11 cellular contexts compared by ENCODE assay signal in the genomic region with DNA sequence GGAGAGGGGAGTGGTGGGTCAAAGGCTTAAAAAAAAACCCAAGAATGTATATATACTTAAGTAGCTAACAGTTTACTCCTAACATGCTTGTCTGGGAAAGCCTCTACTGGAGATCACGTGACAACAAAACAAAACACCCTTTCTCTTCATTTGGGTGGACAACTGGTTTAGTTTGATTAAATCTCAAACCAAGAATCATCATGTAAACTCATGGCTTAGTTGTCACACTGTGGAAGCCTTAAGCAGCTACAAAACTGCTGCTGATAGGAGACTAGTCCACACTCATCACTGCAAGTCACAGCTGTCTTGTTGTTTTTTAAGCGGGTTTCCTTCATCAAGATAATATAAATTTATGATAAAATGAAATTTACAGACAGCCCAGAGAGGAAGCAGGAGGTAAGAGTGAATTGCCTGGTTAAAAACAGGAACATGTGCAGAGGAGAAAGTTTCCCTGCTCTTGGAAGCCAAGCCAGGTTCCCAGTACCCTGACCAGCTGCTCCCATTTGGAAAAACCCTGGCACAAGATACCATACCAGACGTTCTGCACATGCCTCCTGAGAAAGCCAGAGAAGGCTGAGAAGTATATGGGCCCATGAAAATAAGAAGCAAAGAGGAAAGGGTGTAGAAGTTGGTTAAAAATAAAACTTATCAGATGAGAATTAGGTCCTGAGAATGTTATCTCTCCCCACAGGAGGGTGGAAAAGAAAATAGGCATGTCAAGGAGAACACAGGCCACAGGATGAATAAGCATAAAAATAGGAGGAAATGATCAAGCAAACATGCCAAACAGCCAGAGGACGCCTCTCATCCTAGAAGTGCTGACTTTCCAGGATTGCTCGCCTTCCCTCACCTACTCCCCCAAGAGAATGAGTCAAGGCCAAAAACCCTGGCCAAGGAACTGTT. TPM values are rescaled to one million over a fixed set of nuclear protein-coding genes. Genes with fewer than 3 reads are reported as not detected.
DNase-seq lines count a peak whose midpoint lies in the region; ATAC-seq and TF ChIP-seq lines count a peak whose summit lies in the region.
"Had no signal": no experiment of that assay in that cellular context is flagged by ENCODE, and none has a peak within 500 bp of the region (broad histone marks: within the 10 kb centered on the region; RNA-seq: fewer than 3 reads in every experiment).

No MANE protein-coding gene starts in this region.

- TF ChIP-seq CTCF in fibroblast of the aortic adventitia (IDR thresholded peaks at IDR 0.05; ENCODE audit: insufficient read depth, low read length): no peak

- H3K36me3 ChIP-seq in GM23248 (ENCODE audit: low read depth): no peaks in the 10 kb centered on the region
- H3K36me3 ChIP-seq: prostate gland had no signal

- no peaks in the 10 kb centered on the region for H3K9me3 Mint-ChIP-seq in activated naive CD4-positive, alpha-beta T cell treated with anti-CD3 and anti-CD28 coated beads, Interleukin-2, amount 50 U/mL, for 72 hours

- H3K4me3 ChIP-seq in GM23248 (no peak overlapping the region), fibroblast of the aortic adventitia (ENCODE audit: low read depth, low read length) (no peak overlapping the region)
- H3K4me3 ChIP-seq: prostate gland had no signal

- 47% methylated on average over 5 of the region's 5 CpGs for WGBS in GM23248 (ENCODE audit: low coverage in 1 of 2, low lambda C conversion rate in 2 of 2, missing lambda C conversion rate in 2 of 2), 2 experiments

- no peaks in the 10 kb centered on the region for H3K9me2 ChIP-seq in GM23248 (ENCODE audit: insufficient read depth)

- no peaks in the 10 kb centered on the region for H4K20me1 ChIP-seq in GM23248 (ENCODE audit: insufficient read depth)

- no peak overlapping the region for H3K9ac ChIP-seq in GM23248

- in situ Hi-C loops in GM23248 (cut with MboI): no loop called here

- H3K27ac ChIP-seq in GM23248: no peak overlapping the region
- H3K27ac ChIP-seq: prostate gland had no signal

- H3K27me3 ChIP-seq in GM23248 (replicated peaks; ENCODE audit: insufficient read depth): no peaks in the 10 kb centered on the region; the same call in 1 of the 2 replicates

- no peak overlapping the region for H3K27ac Mint-ChIP-seq in activated naive CD4-positive, alpha-beta T cell treated with anti-CD3 and anti-CD28 coated beads, Interleukin-2, amount 50 U/mL, for 72 hours

- no peak overlapping the region for H3K4me2 ChIP-seq in GM23248 (ENCODE audit: unreplicated experiment)

- no peak overlapping the region for H2AFZ ChIP-seq in GM23248

- H3K4me1 ChIP-seq in GM23248 (ENCODE audit: insufficient read depth): peaks cover 13% of the 10 kb centered on the region
- H3K4me1 ChIP-seq: prostate gland had no signal

- H3F3A ChIP-seq in GM23248 (ENCODE audit: insufficient read depth): peaks cover 3% of the 10 kb centered on the region; the same call in 1 of the 2 replicates

- no peaks in the 10 kb centered on the region for H3K36me3 Mint-ChIP-seq in activated naive CD4-positive, alpha-beta T cell treated with anti-CD3 and anti-CD28 coated beads, Interleukin-2, amount 50 U/mL, for 72 hours

- no peaks in the 10 kb centered on the region for H3K79me2 ChIP-seq in GM23248 (ENCODE audit: insufficient read depth)

- ATAC-seq in activated naive CD4-positive, alpha-beta T cell treated with anti-CD3 and anti-CD28 coated beads, Interleukin-2, amount 50 U/mL, for 72 hours: no peak

- no peaks in the 10 kb centered on the region for H3K9me3 ChIP-seq in GM23248 (ENCODE audit: low read depth)
- H3K9me3 ChIP-seq: prostate gland had no signal

- peak; percentile 49 for DNase-seq in GM23248
- peak; percentile 56 for DNase-seq in UCSD-AML1 (lab: John Stamatoyannopoulos, UW; ENCODE audit: unreplicated experiment)
- peak; percentile 59 for DNase-seq in fibroblast of the aortic adventitia (ENCODE audit: low read depth)
- DNase-seq in pulmonary artery endothelial cell (ENCODE audit: low read depth, low spot score): peak; percentile 36
- DNase-seq in germinal center (ENCODE audit: low spot score): no peak
- no peak for DNase-seq in activated naive CD4-positive, alpha-beta T cell treated with anti-CD3 and anti-CD28 coated beads, Interleukin-2, amount 50 U/mL, for 72 hours (ENCODE audit: low spot score in 2 of 2)
- DNase-seq in NCI-H2029 treated with DMSO at 0.1 percent for 48 hours (lab: John Stamatoyannopoulos, UW): no peak
- DNase-seq in NCI-H524 treated with DMSO at 0.1 percent for 48 hours (lab: John Stamatoyannopoulos, UW): no peak
- DNase-seq: activated CD4-positive, alpha-beta T cell treated with anti-CD3 and anti-CD28 coated beads, Interleukin-2, amount 50 U/mL, for 1 hour; Karpas-422 had no signal

RNA-seq across cellular contexts. Expression of a gene that starts 34.0 kb away (rescaled TPM):
- total RNA-seq in GM23248 (2014; rRNA removed; shearing (Covaris generic)): 0.22 TPM in 1 of 2 replicates, not detected in the other
- 0.11 and 0.14 TPM in 2 replicates for polyA plus RNA-seq in GM23248 (2016; fragmentation: Nextera tagmentation; extraction: Ambion mirVana)
- total RNA-seq in fibroblast of the aortic adventitia (ENCODE audit: low replicate concordance): 0.18 and 2.0 TPM in 2 replicates
- 0.21 and 1.5 TPM in 2 replicates for total RNA-seq in pulmonary artery endothelial cell
- total RNA-seq in activated naive CD4-positive, alpha-beta T cell treated with anti-CD3 and anti-CD28 coated beads, Interleukin-2, amount 50 U/mL, for 72 hours: 1 to 10 TPM in 1 of 2 donors, under 1 TPM in 1; 0.34 to 8.3 TPM

Comparison
In these comparisons a context has a peak if more than half of its experiments do, and no peak if none do; other contexts are left out.
1. DNase-seq: peak in GM23248 (single experiment), UCSD-AML1 (single experiment), fibroblast of the aortic adventitia (single experiment) and pulmonary artery endothelial cell (single experiment); none in germinal center (single experiment), activated naive CD4-positive, alpha-beta T cell treated with anti-CD3 and anti-CD28 coated beads, Interleukin-2, amount 50 U/mL, for 72 hours (0 of 2), NCI-H2029 treated with DMSO at 0.1 percent for 48 hours (single experiment) and NCI-H524 treated with DMSO at 0.1 percent for 48 hours (single experiment).